ENCODE assay signal across 37 cellular contexts in the genomic region with DNA sequence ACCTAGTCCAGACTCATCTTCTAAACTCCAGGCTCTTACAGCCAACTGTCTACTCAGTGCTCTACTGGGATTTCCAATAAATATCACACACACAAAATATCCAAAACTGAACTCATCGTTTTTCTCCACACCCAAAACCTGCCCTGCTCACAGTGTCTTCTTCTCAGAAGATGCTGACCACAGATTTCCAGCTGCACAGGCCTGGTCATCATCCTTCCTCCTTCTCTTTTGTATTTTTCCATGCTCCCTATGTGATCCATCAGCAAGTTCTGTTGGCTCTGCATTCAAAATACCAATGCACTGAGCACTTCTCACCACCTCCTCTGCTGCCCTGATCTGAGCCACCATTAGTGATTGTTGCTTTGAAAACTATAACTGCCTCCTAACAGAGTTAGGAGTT.
"Had no signal": no experiment of that assay in that cellular context is flagged by ENCODE, and none has a peak within 500 bp of the region (broad histone marks: within the 10 kb centered on the region; RNA-seq: fewer than 3 reads in every experiment).

No MANE protein-coding gene starts in this region.

- H3K27ac ChIP-seq: Peyer's patch, SJSA1, VCaP had no signal

- DNase-seq: activated B cell treated with CpG ODN at 0.5 μM for 24 hours; activated CD4-positive, alpha-beta memory T cell treated with anti-CD3 and anti-CD28 coated beads, Interleukin-2, amount 10 ng/mL, durations not matched to agents 7 days and 5 days; activated CD4-positive, alpha-beta T cell treated with anti-CD3 and anti-CD28 coated beads for 4 hours; activated CD4-positive, alpha-beta T cell treated with anti-CD3 and anti-CD28 coated beads, Interleukin-2, amount 50 U/mL, for 1 hour; activated CD4-positive, CD25-positive, alpha-beta regulatory T cell treated with anti-CD3 and anti-CD28 coated beads, Interleukin-2, amount 50 U/mL, for 72 hours; activated CD8-positive, alpha-beta memory T cell treated with anti-CD3 and anti-CD28 coated beads for 24 hours; activated CD8-positive, alpha-beta memory T cell treated with anti-CD3 and anti-CD28 coated beads, Interleukin-2, amount 10 ng/mL, durations not matched to agents 7 days and 5 days; activated CD8-positive, alpha-beta memory T cell treated with anti-CD3 and anti-CD28 coated beads, Interleukin-2, amount 50 U/mL, for 48 hours; activated effector memory CD4-positive, alpha-beta T cell treated with Interleukin-2 at 50 U/mL for 16 hours; activated naive CD4-positive, alpha-beta T cell treated with anti-CD3 and anti-CD28 coated beads, Interleukin-2, amount 10 ng/mL, durations not matched to agents 7 days and 5 days; activated T-cell treated with anti-CD3 and anti-CD28 coated beads, Interleukin-2, amount 50 U/mL, for 48 hours; amniotic stem cell; aorta; Karpas-422; MG63; NCI-H1048; NCI-H1105 treated with DMSO at 0.1 percent for 48 hours; NCI-H1436; NCI-H1694; NCI-H1930; NCI-H2081 treated with DMSO at 0.1 percent for 48 hours; NCI-H226; NCI-H446 treated with DMSO at 0.1 percent for 48 hours; NCI-H524; NCI-H69; NCI-H82; NK-92 treated with Interleukin-12 subunit alpha and Interleukin-12 subunit beta, amount 100 ng/mL, for 24 hours; PC-3; Peyer's patch; RPMI8226; SHP77 treated with DMSO at 0.1 percent for 48 hours; SK-N-SH had no signal

- H3K27ac Mint-ChIP-seq: activated B cell treated with CpG ODN at 0.5 μM for 24 hours; activated CD4-positive, alpha-beta memory T cell treated with anti-CD3 and anti-CD28 coated beads, Interleukin-2, amount 10 ng/mL, durations not matched to agents 7 days and 5 days; activated CD8-positive, alpha-beta memory T cell treated with anti-CD3 and anti-CD28 coated beads, Interleukin-2, amount 10 ng/mL, durations not matched to agents 7 days and 5 days; activated naive CD4-positive, alpha-beta T cell treated with anti-CD3 and anti-CD28 coated beads, Interleukin-2, amount 10 ng/mL, durations not matched to agents 7 days and 5 days; activated naive CD8-positive, alpha-beta T cell; T-helper 1 cell treated with Interleukin-12 subunit alpha and Interleukin-12 subunit beta and Interleukin-4 antibody, amounts not matched to agents 30 μg/mL and 1 μg/mL, for 36 hours; T-helper 2 cell treated with Interferon-gamma antibody and Interleukin-4, amounts not matched to agents 5 μg/mL and 100 μg/mL, for 36 hours had no signal

- ATAC-seq: activated CD8-positive, alpha-beta memory T cell treated with anti-CD3 and anti-CD28 coated beads, Interleukin-2, amount 10 ng/mL, durations not matched to agents 7 days and 5 days; PC-3 had no signal

- H3K9me3 Mint-ChIP-seq: activated B cell treated with CpG ODN at 0.5 μM for 24 hours; activated CD4-positive, alpha-beta memory T cell treated with anti-CD3 and anti-CD28 coated beads, Interleukin-2, amount 10 ng/mL, durations not matched to agents 7 days and 5 days; activated naive CD4-positive, alpha-beta T cell treated with anti-CD3 and anti-CD28 coated beads, Interleukin-2, amount 10 ng/mL, durations not matched to agents 7 days and 5 days; T-helper 1 cell treated with Interleukin-12 subunit alpha and Interleukin-12 subunit beta and Interleukin-4 antibody, amounts not matched to agents 30 μg/mL and 1 μg/mL, for 36 hours; T-helper 2 cell treated with Interferon-gamma antibody and Interleukin-4, amounts not matched to agents 5 μg/mL and 100 μg/mL, for 36 hours had no signal

- H3K36me3 Mint-ChIP-seq: activated CD8-positive, alpha-beta memory T cell treated with anti-CD3 and anti-CD28 coated beads, Interleukin-2, amount 10 ng/mL, durations not matched to agents 7 days and 5 days; activated naive CD4-positive, alpha-beta T cell treated with anti-CD3 and anti-CD28 coated beads, Interleukin-2, amount 10 ng/mL, durations not matched to agents 7 days and 5 days; activated naive CD8-positive, alpha-beta T cell had no signal

- H3K4me1 ChIP-seq: Peyer's patch had no signal

- H3K4me1 Mint-ChIP-seq: activated B cell treated with CpG ODN at 0.5 μM for 24 hours; activated CD4-positive, alpha-beta memory T cell treated with anti-CD3 and anti-CD28 coated beads, Interleukin-2, amount 10 ng/mL, durations not matched to agents 7 days and 5 days; activated CD8-positive, alpha-beta memory T cell treated with anti-CD3 and anti-CD28 coated beads, Interleukin-2, amount 10 ng/mL, durations not matched to agents 7 days and 5 days; activated naive CD4-positive, alpha-beta T cell treated with anti-CD3 and anti-CD28 coated beads, Interleukin-2, amount 10 ng/mL, durations not matched to agents 7 days and 5 days had no signal

- H3K27me3 ChIP-seq: MG63, Peyer's patch, SJSA1 had no signal

- H3K27me3 Mint-ChIP-seq: activated B cell treated with CpG ODN at 0.5 μM for 24 hours; activated CD4-positive, alpha-beta memory T cell treated with anti-CD3 and anti-CD28 coated beads, Interleukin-2, amount 10 ng/mL, durations not matched to agents 7 days and 5 days; activated CD8-positive, alpha-beta memory T cell treated with anti-CD3 and anti-CD28 coated beads, Interleukin-2, amount 10 ng/mL, durations not matched to agents 7 days and 5 days; activated naive CD4-positive, alpha-beta T cell treated with anti-CD3 and anti-CD28 coated beads, Interleukin-2, amount 10 ng/mL, durations not matched to agents 7 days and 5 days; activated naive CD8-positive, alpha-beta T cell had no signal

- H3K4me3 Mint-ChIP-seq: activated B cell treated with CpG ODN at 0.5 μM for 24 hours; activated CD4-positive, alpha-beta memory T cell treated with anti-CD3 and anti-CD28 coated beads, Interleukin-2, amount 10 ng/mL, durations not matched to agents 7 days and 5 days; activated CD8-positive, alpha-beta memory T cell treated with anti-CD3 and anti-CD28 coated beads, Interleukin-2, amount 10 ng/mL, durations not matched to agents 7 days and 5 days; activated naive CD4-positive, alpha-beta T cell treated with anti-CD3 and anti-CD28 coated beads, Interleukin-2, amount 10 ng/mL, durations not matched to agents 7 days and 5 days; activated naive CD8-positive, alpha-beta T cell; T-helper 1 cell treated with Interleukin-12 subunit alpha and Interleukin-12 subunit beta and Interleukin-4 antibody, amounts not matched to agents 30 μg/mL and 1 μg/mL, for 36 hours; T-helper 2 cell treated with Interferon-gamma antibody and Interleukin-4, amounts not matched to agents 5 μg/mL and 100 μg/mL, for 36 hours had no signal
